In the genomic region with DNA sequence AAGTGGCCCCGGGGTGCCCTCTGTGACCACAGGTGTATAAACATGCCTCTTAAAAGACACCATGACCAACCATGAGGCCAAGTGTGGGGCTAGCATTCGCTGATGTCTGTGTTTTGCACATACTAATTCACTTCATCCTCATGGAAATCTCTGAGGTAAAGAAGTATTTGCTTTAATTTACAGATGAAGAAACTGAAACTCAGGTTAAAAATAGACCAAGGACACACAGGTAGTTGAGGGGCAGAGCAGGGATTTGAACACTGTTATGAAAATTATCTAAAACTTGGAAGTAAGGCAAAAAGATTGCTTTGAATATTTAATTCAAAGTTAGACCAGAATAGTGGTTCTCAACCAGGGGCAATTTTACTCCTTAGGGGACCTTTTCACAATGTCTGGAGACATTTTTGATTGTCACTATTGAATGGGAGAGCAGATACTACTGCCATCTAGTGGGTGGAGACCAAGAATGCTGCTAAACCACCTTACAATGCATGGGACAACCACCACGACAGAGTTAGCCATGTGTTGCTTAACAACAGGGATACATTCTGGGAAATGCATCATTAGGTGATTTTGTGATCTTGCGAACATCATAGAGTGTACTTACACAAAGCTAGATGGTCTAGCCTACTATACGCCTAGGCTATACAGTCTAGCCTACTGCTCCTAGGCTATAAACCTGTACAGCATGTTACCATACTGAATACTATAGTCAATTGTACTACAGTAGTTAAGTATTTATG, we compare ENCODE assay signal across 8 cellular contexts. TPM values are rescaled to one million over a fixed set of nuclear protein-coding genes. Genes with fewer than 3 reads are reported as not detected.
A peak's percentile ranks its signal among the peaks of the same experiment; 100 is the strongest.
DNase-seq lines count a peak whose midpoint lies in the region; ATAC-seq, FAIRE-seq and TF ChIP-seq lines count a peak whose summit lies in the region.

No MANE protein-coding gene starts in this region.

- intact Hi-C loops in lower leg skin (cut with DNase I; ENCODE audit: low total_unique reads) = no loop called here

- H3K4me3 ChIP-seq in AG10803 (ENCODE audit: low read length) = no peak overlapping the region
- no peak overlapping the region for H3K4me3 ChIP-seq in GM12875 (ENCODE audit: low read depth, low read length)
- no peak overlapping the region for H3K4me3 ChIP-seq in lower leg skin (ENCODE audit: low read depth, poor library complexity, severe bottlenecking)

- peak; percentile 72 for FAIRE-seq in endometrium (lab: Jason Lieb, UNC)

- peak; percentile 82 for ATAC-seq in HG02642 (IDR thresholded peaks at IDR 0.05; ENCODE audit: poor library complexity, unreplicated experiment)

- TF ChIP-seq CTCF in AG10803 (conservative IDR thresholded peaks at IDR 0.05; ENCODE audit: low read length) (peak; percentile 82), GM12875 (IDR thresholded peaks at IDR 0.05; ENCODE audit: borderline replicate concordance, insufficient read depth, low read depth, low read length) (peak; percentile 78), lower leg skin (IDR thresholded peaks at IDR 0.05) (no peak)

- WGBS in lower leg skin, 2 donors = 47 to 49% methylated on average over 5 of the region's 5 CpGs

- TF ChIP-seq POLR2A in lower leg skin (IDR thresholded peaks at IDR 0.05) = no peak

- peak; percentile 39 for DNase-seq in AG10803 (ENCODE audit: low read depth)
- DNase-seq in NCI-H128 (lab: John Stamatoyannopoulos, UW; ENCODE audit: unreplicated experiment) = peak; percentile 54
- DNase-seq in T1000 (lab: John Stamatoyannopoulos, UW) = peak; percentile 9
- peak; percentile 58 for DNase-seq in myocyte (ENCODE audit: low read depth)
- no peak for DNase-seq in lower leg skin (ENCODE audit: low spot score in 2 of 2)

RNA-seq across cellular contexts. Expression of a gene that starts 8.0 kb away (rescaled TPM):
- 6.5 and 12.9 TPM in 2 replicates for total RNA-seq in myocyte
- 9.5 TPM for polyA plus RNA-seq in myocyte (2012)
- total RNA-seq in lower leg skin = 1 to 10 TPM in 3 of 4 donors, under 1 TPM in 1; 0.17 to 5.6 (median 3.0) TPM

RNA-seq across cellular contexts. Expression of a gene that starts 13.6 kb away (rescaled TPM):
- not detected in 2 replicates for total RNA-seq in myocyte
- not detected for polyA plus RNA-seq in myocyte (2012)
- not detected for total RNA-seq in lower leg skin

Comparison
In these comparisons a context has a peak if more than half of its experiments do, and no peak if none do; other contexts are left out.
1. DNase-seq: peak in AG10803 (single experiment), NCI-H128 (single experiment), T1000 (single experiment) and myocyte (single experiment); none in lower leg skin (0 of 2).
2. CTCF ChIP-seq: peak in AG10803 (single experiment) and GM12875 (single experiment); none in lower leg skin (0 of 3).